Comparison of ENCODE assay signal across 21 cellular contexts in genomic region chr3:42741796-42742195, GRCh38. TPM values are rescaled to one million over a fixed set of nuclear protein-coding genes. Genes with fewer than 3 reads are reported as not detected.
A peak's percentile ranks its signal among the peaks of the same experiment; 100 is the strongest.
DNase-seq lines count a peak whose midpoint lies in the region; ATAC-seq and TF ChIP-seq lines count a peak whose summit lies in the region.
"Had no signal": no experiment of that assay in that cellular context is flagged by ENCODE, and none has a peak within 500 bp of the region (broad histone marks: within the 10 kb centered on the region; RNA-seq: fewer than 3 reads in every experiment).

No MANE protein-coding gene starts in this region.

- TF ChIP-seq POLR2A in ovary (IDR thresholded peaks at IDR 0.05), result no peak

- no peak for TF ChIP-seq CTCF in ovary (IDR thresholded peaks at IDR 0.05)

- peak; percentile 10 for DNase-seq in activated effector memory CD4-positive, alpha-beta T cell treated with anti-CD3 and anti-CD28 coated beads, Interleukin-2, amount 50 U/mL, for 16 hours
- no peak for DNase-seq in activated effector memory CD4-positive, alpha-beta T cell treated with Interleukin-2 at 50 U/mL for 16 hours
- DNase-seq in caudate nucleus (lab: John Stamatoyannopoulos, UW), result no peak
- peak; percentile 31 for DNase-seq in left lobe of liver (ENCODE audit: low spot score)
- DNase-seq in substantia nigra (lab: John Stamatoyannopoulos, UW), result no peak
- no peak for DNase-seq in amygdala (lab: John Stamatoyannopoulos, UW)
- no peak for DNase-seq in NCI-H510A treated with DMSO at 0.1 percent for 48 hours (lab: John Stamatoyannopoulos, UW)
- no peak for DNase-seq in ovary
- DNase-seq: COR-L47; MG63; NCI-H1092 treated with DMSO at 0.1 percent for 48 hours; NCI-H1694; NCI-H2107; NCI-H226; NCI-H526 treated with DMSO at 0.1 percent for 48 hours; NK-92 treated with Interleukin-12 subunit alpha and Interleukin-12 subunit beta, amount 100 ng/mL, for 24 hours; OCI-M1 had no signal

- H3K27ac ChIP-seq in caudate nucleus (ENCODE audit: low read depth, low read length) (peak overlapping the region; percentile 32), substantia nigra (ENCODE audit: low read depth, low read length, poor library complexity, severe bottlenecking) (peak overlapping the region; percentile 54), ovary (no peak overlapping the region)
- H3K27ac ChIP-seq: C4-2B, KMS-11 had no signal

- H3K4me3 ChIP-seq in ovary, result no peak overlapping the region
- H3K4me3 ChIP-seq: MG63 had no signal

- no peak for TF ChIP-seq EP300 in ovary (IDR thresholded peaks at IDR 0.05)

- no peaks in the 10 kb centered on the region for H3K9me3 ChIP-seq in ovary
- H3K9me3 ChIP-seq: MG63 had no signal

- WGBS in ovary, 3 donors, result 81 to 93% (median 81%) methylated on average over 3 of the region's 3 CpGs

- no peak for ATAC-seq in left lobe of liver

- no peaks in the 10 kb centered on the region for H3K36me3 ChIP-seq in ovary
- H3K36me3 ChIP-seq: MG63 had no signal

- H3K4me1 ChIP-seq in ovary (ENCODE audit: insufficient read depth), result peaks cover 7% of the 10 kb centered on the region

- intact Hi-C loops in ovary (cut with DNase I), result loop anchor here in 2 of 4 donors (10.0 kb wide), 2 partner anchors 87 to 157 kb away; partner anchors contain the start of genes SEC22C (in 1 of the 2) and ZBTB47 (in 1 of the 2)

- H3K27me3 ChIP-seq in ovary, result no peaks in the 10 kb centered on the region
- H3K27me3 ChIP-seq: MG63 had no signal

RNA-seq across cellular contexts. Expression of gene CCDC13, which starts 31.3 kb away (rescaled TPM):
- 1.6 TPM for total RNA-seq in left lobe of liver
- 1 to 10 TPM in 3 of 7 donors, under 1 TPM in 4; 0.24 to 5.7 (median 0.60) TPM for total RNA-seq in ovary
- polyA plus RNA-seq in ovary, result 1 to 10 TPM in 1 of 2 donors, under 1 TPM in 1; 0.75 to 1.6 TPM
- total RNA-seq: A172, H4 had no signal

RNA-seq across cellular contexts. Expression of gene HHATL, which starts 39.2 kb away (rescaled TPM):
- 0.40 TPM for total RNA-seq in left lobe of liver
- 1 to 10 TPM in 1 of 7 donors, under 1 TPM in 2, not detected in 4; 0.25 to 1.3 (median 0.79) TPM for total RNA-seq in ovary
- under 1 TPM in 1 of 2 donors, not detected in 1; 0.12 TPM for polyA plus RNA-seq in ovary
- total RNA-seq: A172, H4 had no signal

RNA-seq across cellular contexts. Expression of gene KLHL40, which starts 56.5 kb away (rescaled TPM):
- total RNA-seq in left lobe of liver, result not detected
- total RNA-seq in ovary, result not detected
- polyA plus RNA-seq in ovary, result not detected
- total RNA-seq: A172, H4 had no signal

Comparison
In these comparisons a context has a peak if more than half of its experiments do, and no peak if none do; other contexts are left out.
1. DNase-seq: peak in activated effector memory CD4-positive, alpha-beta T cell treated with anti-CD3 and anti-CD28 coated beads, Interleukin-2, amount 50 U/mL, for 16 hours (single experiment) and left lobe of liver (single experiment); none in activated effector memory CD4-positive, alpha-beta T cell treated with Interleukin-2 at 50 U/mL for 16 hours (single experiment), caudate nucleus (0 of 61), substantia nigra (0 of 49), amygdala (0 of 56), NCI-H510A treated with DMSO at 0.1 percent for 48 hours (single experiment) and ovary (0 of 5).
2. H3K27ac ChIP-seq: peak in caudate nucleus (single experiment) and substantia nigra (single experiment); none in ovary (0 of 2).